1 cellular context compared by ENCODE assay signal in genomic region chr3:168205451-168205850, GRCh38.
TF ChIP-seq lines count a peak whose summit lies in the region.

No MANE protein-coding gene starts in this region.

TF ChIP-seq in GM23338, 12 proteins besides CTCF, POLR2A, EP300 and RAD21 (continued from another document):
- TF ChIP-seq STAT1 (IDR thresholded peaks at IDR 0.05; ENCODE audit: unreplicated experiment), result no peak
- TF ChIP-seq ETS1 (IDR thresholded peaks at IDR 0.05), result no peak
- TF ChIP-seq ZNF114 (CRISPR knock-in tag; IDR thresholded peaks at IDR 0.05), result no peak
TF ChIP-seq in GM23338: peak in this region for 0.
